16 cellular contexts compared by ENCODE assay signal in the genomic region with DNA sequence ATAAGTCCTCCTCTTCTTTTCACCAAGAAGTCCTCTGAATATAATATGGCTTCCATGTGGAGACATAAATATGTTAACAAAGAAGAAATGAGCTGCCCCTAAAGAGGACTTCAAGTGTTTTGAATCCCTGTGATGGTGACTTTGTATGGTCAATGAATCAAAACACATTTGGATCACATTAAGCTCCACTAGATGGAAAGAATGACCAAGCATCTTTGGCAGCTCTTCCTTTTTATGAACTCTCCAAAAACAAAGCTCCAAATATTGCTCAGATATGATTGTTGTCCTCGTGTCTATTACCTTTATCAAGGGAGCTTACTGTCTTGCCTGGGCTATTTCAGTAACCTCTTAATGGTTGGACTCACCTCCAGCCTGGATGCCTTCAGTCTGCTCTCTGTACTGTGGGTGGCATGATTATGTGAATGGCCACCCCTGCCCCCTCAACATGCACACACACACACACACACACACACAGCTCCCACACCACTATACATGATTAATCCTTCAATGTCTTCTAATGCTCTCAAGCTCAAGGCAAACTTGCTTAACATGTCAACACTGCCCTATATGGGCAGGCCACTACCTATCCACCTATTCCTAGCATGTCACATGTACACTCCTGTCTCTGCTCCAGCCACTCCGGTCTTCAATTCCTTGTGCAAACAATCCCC.
DNase-seq lines count a peak whose midpoint lies in the region; TF ChIP-seq lines count a peak whose summit lies in the region.
"Had no signal": no experiment of that assay in that cellular context is flagged by ENCODE, and none has a peak within 500 bp of the region (broad histone marks: within the 10 kb centered on the region; RNA-seq: fewer than 3 reads in every experiment).

No MANE protein-coding gene starts in this region.

- DNase-seq in AG10803 (ENCODE audit: low read depth): peak; percentile 17
- DNase-seq in GM23248: peak; percentile 21
- peak; percentile 8 for DNase-seq in epithelial cell of esophagus (ENCODE audit: low read depth)
- peak; percentile 18 for DNase-seq in fibroblast of peridontal ligament (ENCODE audit: extremely low read depth)
- no peak for DNase-seq in NCI-H446 treated with DMSO at 0.1 percent for 48 hours (lab: John Stamatoyannopoulos, UW)
- DNase-seq in NCI-H446 (lab: John Stamatoyannopoulos, UW): no peak
- DNase-seq in stimulated activated CD4-positive, alpha-beta T cell treated with anti-CD3 and anti-CD28 coated beads, Interleukin-4, amount 100 ng/mL, for 1 hour: no peak
- no peak for DNase-seq in Karpas-422
- DNase-seq: Calu3; CD8-positive, alpha-beta T cell; DMS79 treated with DMSO at 0.1 percent for 48 hours; GF-D8 had no signal

- H3K9me2 ChIP-seq in GM23248 (ENCODE audit: insufficient read depth) (no peaks in the 10 kb centered on the region), Karpas-422 (replicated peaks; ENCODE audit: insufficient read depth, low read length) (no peaks in the 10 kb centered on the region)

- no peak overlapping the region for H3K9ac ChIP-seq in GM23248
- no peak overlapping the region for H3K9ac ChIP-seq in Karpas-422 (ENCODE audit: low read length)
- H3K9ac ChIP-seq: BLaER1 treated with 17β-estradiol and CSF1 and Interleukin-3, amounts not matched to agents 10 nM and 100 nM had no signal

- H3K4me2 ChIP-seq in GM23248 (ENCODE audit: unreplicated experiment): no peak overlapping the region
- H3K4me2 ChIP-seq in Karpas-422 (ENCODE audit: low read depth, low read length, poor library complexity, severe bottlenecking): no peak overlapping the region
- H3K4me2 ChIP-seq: BLaER1 treated with 17β-estradiol and CSF1 and Interleukin-3, amounts not matched to agents 10 nM and 100 nM had no signal

- H3K9me3 ChIP-seq in GM23248 (ENCODE audit: low read depth) (no peaks in the 10 kb centered on the region), Karpas-422 (ENCODE audit: low read length) (no peaks in the 10 kb centered on the region; the same call in 1 of the 2 replicates)
- H3K9me3 ChIP-seq: HAP-1 had no signal

- H3K79me2 ChIP-seq in GM23248 (ENCODE audit: insufficient read depth) (no peaks in the 10 kb centered on the region), Karpas-422 (ENCODE audit: low read length) (no peaks in the 10 kb centered on the region)

- H3K27ac ChIP-seq in GM23248 (no peak overlapping the region), Karpas-422 (ENCODE audit: low read length) (no peak overlapping the region)
- H3K27ac ChIP-seq: BLaER1 treated with 17β-estradiol and CSF1 and Interleukin-3, amounts not matched to agents 10 nM and 100 nM; HL-60 had no signal

- no peaks in the 10 kb centered on the region for H3K27me3 ChIP-seq in GM23248 (replicated peaks; ENCODE audit: insufficient read depth)
- no peaks in the 10 kb centered on the region for H3K27me3 ChIP-seq in Karpas-422 (ENCODE audit: low read length)
- H3K27me3 ChIP-seq: BLaER1 treated with 17β-estradiol and CSF1 and Interleukin-3, amounts not matched to agents 10 nM and 100 nM had no signal

- no peak overlapping the region for H2AFZ ChIP-seq in GM23248
- H2AFZ ChIP-seq in Karpas-422 (ENCODE audit: low read length): no peak overlapping the region

- in situ Hi-C loops in GM23248 (cut with MboI): no loop called here

- WGBS in GM23248 (ENCODE audit: low coverage in 1 of 2, low lambda C conversion rate in 2 of 2, missing lambda C conversion rate in 2 of 2), 2 experiments: 26% methylated on average over 2 of the region's 2 CpGs

- TF ChIP-seq CTCF in AG10803 (conservative IDR thresholded peaks at IDR 0.05; ENCODE audit: low read length) (no peak), epithelial cell of esophagus (IDR thresholded peaks at IDR 0.05; ENCODE audit: insufficient read depth, low read depth, low read length, missing control alignments) (no peak)

- H3K36me3 ChIP-seq in GM23248 (ENCODE audit: low read depth) (no peaks in the 10 kb centered on the region), Karpas-422 (ENCODE audit: insufficient read depth, low read length) (no peaks in the 10 kb centered on the region)
- H3K36me3 ChIP-seq: BLaER1 treated with 17β-estradiol and CSF1 and Interleukin-3, amounts not matched to agents 10 nM and 100 nM; HAP-1 had no signal

- H4K20me1 ChIP-seq in GM23248 (ENCODE audit: insufficient read depth) (no peaks in the 10 kb centered on the region), Karpas-422 (ENCODE audit: insufficient read depth, low read depth, low read length) (no peaks in the 10 kb centered on the region)
- H4K20me1 ChIP-seq: BLaER1 treated with 17β-estradiol and CSF1 and Interleukin-3, amounts not matched to agents 10 nM and 100 nM had no signal

- no peak overlapping the region for H3K4me3 ChIP-seq in AG10803 (ENCODE audit: low read length)
- H3K4me3 ChIP-seq in GM23248: no peak overlapping the region
- H3K4me3 ChIP-seq in epithelial cell of esophagus (ENCODE audit: low read length): no peak overlapping the region
- no peak overlapping the region for H3K4me3 ChIP-seq in Karpas-422 (ENCODE audit: low read length)
- H3K4me3 ChIP-seq: BLaER1 treated with 17β-estradiol and CSF1 and Interleukin-3, amounts not matched to agents 10 nM and 100 nM; GM12878; HAP-1 had no signal

- no peaks in the 10 kb centered on the region for H3F3A ChIP-seq in GM23248 (ENCODE audit: insufficient read depth)

- H3K4me1 ChIP-seq in GM23248 (ENCODE audit: insufficient read depth) (0 out of 2 replicates have a peak, but pooled peaks cover 5% of the 10 kb centered on the region), Karpas-422 (ENCODE audit: low read length) (no peaks in the 10 kb centered on the region)

Comparison
In these comparisons a context has a peak if more than half of its experiments do, and no peak if none do; other contexts are left out.
1. DNase-seq: peak in AG10803 (single experiment), GM23248 (single experiment), epithelial cell of esophagus (single experiment) and fibroblast of peridontal ligament (single experiment); none in NCI-H446 treated with DMSO at 0.1 percent for 48 hours (single experiment), NCI-H446 (0 of 2), stimulated activated CD4-positive, alpha-beta T cell treated with anti-CD3 and anti-CD28 coated beads, Interleukin-4, amount 100 ng/mL, for 1 hour (single experiment) and Karpas-422 (single experiment).